8 cellular contexts compared by ENCODE assay signal in the genomic region with DNA sequence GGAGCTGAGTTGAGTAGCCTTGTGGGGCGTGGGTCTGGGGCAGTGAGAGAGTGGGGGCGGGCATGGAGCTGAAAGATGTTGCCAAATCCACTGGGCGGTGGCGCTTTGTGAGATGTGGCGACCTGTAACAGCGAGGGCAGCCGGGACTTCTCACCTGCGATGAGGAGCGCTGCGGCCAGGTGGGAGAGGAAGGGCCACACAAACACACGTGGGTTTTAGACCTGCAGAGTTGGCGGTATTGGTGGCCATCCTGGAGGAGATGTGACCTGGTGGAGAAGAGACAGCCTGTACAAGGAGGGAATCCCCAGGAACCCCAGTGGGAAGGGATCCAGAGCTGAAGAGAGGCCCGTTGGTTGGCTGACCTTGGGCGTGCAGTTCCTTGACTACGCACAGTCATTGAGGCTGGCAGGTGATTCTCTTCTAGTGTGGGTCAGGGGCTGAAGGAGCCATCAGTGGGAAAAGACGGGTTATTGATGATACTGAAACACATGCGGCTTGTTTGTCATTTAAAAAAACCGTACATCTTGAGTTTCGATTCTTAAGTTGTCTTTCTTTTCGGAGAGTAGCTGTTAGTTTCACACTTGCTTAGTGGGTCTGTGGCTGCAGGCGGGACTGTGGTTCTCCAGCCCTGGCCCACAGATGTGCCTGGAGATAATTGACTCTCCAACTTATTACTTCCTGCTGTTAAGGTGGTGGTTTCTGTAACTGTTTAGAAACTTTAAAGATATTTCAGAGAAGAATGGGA. TPM values are rescaled to one million over a fixed set of nuclear protein-coding genes. Genes with fewer than 3 reads are reported as not detected.
DNase-seq lines count a peak whose midpoint lies in the region; ATAC-seq lines count a peak whose summit lies in the region.

No MANE protein-coding gene starts in this region.

- no peaks in the 10 kb centered on the region for H3K27me3 ChIP-seq in trophoblast cell (ENCODE audit: insufficient read depth, low read length)

- H3K79me2 ChIP-seq in trophoblast cell (ENCODE audit: control insufficient read depth, insufficient read depth, low read length, poor library complexity), result peaks cover 9% of the 10 kb centered on the region

- no peak overlapping the region for H3K23ac ChIP-seq in trophoblast cell (ENCODE audit: low read length)

- H2BK12ac ChIP-seq in trophoblast cell (ENCODE audit: low read length), result no peak overlapping the region

- H3K36me3 ChIP-seq in KOPT-K1 (ENCODE audit: insufficient read depth, low read length), result peaks cover 13% of the 10 kb centered on the region
- no peaks in the 10 kb centered on the region for H3K36me3 ChIP-seq in trophoblast cell (ENCODE audit: control insufficient read depth in 1 of 2, insufficient read depth in 2 of 2, low read length in 2 of 2)

- no peak overlapping the region for H3K18ac ChIP-seq in trophoblast cell (ENCODE audit: low read length)

- H4K91ac ChIP-seq in trophoblast cell (ENCODE audit: low read depth, low read length), result no peak overlapping the region

- H3K4me1 ChIP-seq in trophoblast cell (ENCODE audit: control insufficient read depth in 1 of 2, insufficient read depth in 2 of 2, low read length in 2 of 2), result peaks cover 10 to 11% of the 10 kb centered on the region in 2 experiments

- no peak overlapping the region for H3K14ac ChIP-seq in trophoblast cell (ENCODE audit: low read length)

- H3K4ac ChIP-seq in trophoblast cell (ENCODE audit: low read depth, low read length), result no peak overlapping the region

- ATAC-seq in GM21529 (IDR thresholded peaks at IDR 0.05; ENCODE audit: unreplicated experiment), result peak; percentile 51
- ATAC-seq in HG03457 (IDR thresholded peaks at IDR 0.05; ENCODE audit: unreplicated experiment), result no peak

- no peak overlapping the region for H2AK5ac ChIP-seq in trophoblast cell (ENCODE audit: low read length)

- H2AFZ ChIP-seq in trophoblast cell (ENCODE audit: insufficient read depth, low read length, poor library complexity), result no peak overlapping the region

- no peak overlapping the region for H4K8ac ChIP-seq in trophoblast cell (ENCODE audit: low read depth, low read length)

- H2BK120ac ChIP-seq in trophoblast cell (ENCODE audit: insufficient read depth, low read length, poor library complexity), result no peak overlapping the region

- peak; percentile 76 to 78 for DNase-seq in activated T-cell treated with anti-CD3 and anti-CD28 coated beads, Interleukin-2, amount 50 U/mL, for 48 hours
- no peak for DNase-seq in trophoblast cell
- DNase-seq in NCI-H1417 (lab: John Stamatoyannopoulos, UW), result no peak
- DNase-seq in NCI-H748 (lab: John Stamatoyannopoulos, UW; ENCODE audit: unreplicated experiment), result no peak

- H3K4me2 ChIP-seq in trophoblast cell (ENCODE audit: low read length), result no peak overlapping the region

- WGBS in trophoblast cell (ENCODE audit: extremely low coverage, insufficient coverage, insufficient read length), result no CpG with 5 or more reads among the region's 21 CpGs

- H3K4me3 ChIP-seq in GM08714 (ENCODE audit: low read length), result peak overlapping the region; percentile 73; the same call in 1 of the 2 replicates
- H3K4me3 ChIP-seq in trophoblast cell (ENCODE audit: low read depth, low read length), result no peak overlapping the region

- peak overlapping the region; percentile 98 for H3K27ac ChIP-seq in KOPT-K1 (ENCODE audit: low read depth, low read length, poor library complexity, severe bottlenecking)
- H3K27ac ChIP-seq in trophoblast cell (ENCODE audit: low read depth, low read length), result no peak overlapping the region

- H3K9ac ChIP-seq in trophoblast cell (ENCODE audit: low read length), result peak overlapping the region; percentile 48

- H4K12ac ChIP-seq in trophoblast cell (ENCODE audit: low read depth, low read length), result no peak overlapping the region

- no peak overlapping the region for H2BK5ac ChIP-seq in trophoblast cell (ENCODE audit: low read depth, low read length, poor library complexity)

- H3K79me1 ChIP-seq in trophoblast cell (ENCODE audit: low read length), result peaks cover 7% of the 10 kb centered on the region

- no peaks in the 10 kb centered on the region for H3K9me3 ChIP-seq in KOPT-K1 (ENCODE audit: insufficient read depth, low read length, poor library complexity, severe bottlenecking)
- H3K9me3 ChIP-seq in trophoblast cell (ENCODE audit: insufficient read depth, low read depth, low read length), result no peaks in the 10 kb centered on the region

RNA-seq across cellular contexts. Expression of gene CHST12, which starts 2.4 kb away (rescaled TPM):
- polyA plus RNA-seq in trophoblast cell (2013), result 18.9 and 19.3 TPM in 2 replicates

RNA-seq across cellular contexts. Expression of gene EIF3B, which starts 51.1 kb away (rescaled TPM):
- 174 and 182 TPM in 2 replicates for polyA plus RNA-seq in trophoblast cell (2013)

Comparison
In these comparisons a context has a peak if more than half of its experiments do, and no peak if none do; other contexts are left out.
1. DNase-seq: peak in activated T-cell treated with anti-CD3 and anti-CD28 coated beads, Interleukin-2, amount 50 U/mL, for 48 hours (2 of 2); none in trophoblast cell (0 of 2), NCI-H1417 (0 of 3) and NCI-H748 (single experiment).